2 cellular contexts compared by ENCODE assay signal in the genomic region with DNA sequence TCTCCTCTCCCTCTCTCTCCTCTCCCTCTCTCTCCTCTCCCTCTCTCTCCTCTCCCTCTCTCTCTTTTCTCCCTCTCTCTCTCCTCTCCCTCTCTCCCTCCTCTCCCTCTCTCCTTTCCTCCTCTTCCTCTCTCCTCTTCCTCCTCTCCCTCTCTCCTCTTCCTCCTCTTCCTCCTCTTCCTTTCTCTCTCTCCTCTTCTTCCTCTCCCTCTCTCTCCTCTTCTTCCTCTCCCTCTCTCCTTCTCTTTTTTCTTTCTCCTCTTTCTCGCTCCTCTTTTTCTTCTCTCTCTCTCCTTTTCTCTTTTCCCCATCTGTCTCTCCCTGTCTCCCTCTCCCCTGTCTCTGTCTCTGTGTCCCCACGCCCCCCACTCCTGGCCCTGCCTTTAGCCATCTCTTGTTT.
TF ChIP-seq lines count a peak whose summit lies in the region.

No MANE protein-coding gene starts in this region.

TF ChIP-seq in GM23338, 12 proteins besides CTCF, POLR2A, EP300 and RAD21 (continued from another document):
- TF ChIP-seq REST (IDR thresholded peaks at IDR 0.05; ENCODE audit: unreplicated experiment) (no peak), POLR2AphosphoS5 (IDR thresholded peaks at IDR 0.05; ENCODE audit: low read depth) (no peak), EZH2phosphoT487 (IDR thresholded peaks at IDR 0.05; ENCODE audit: unreplicated experiment) (no peak), CREB1 (CRISPR knock-in tag; IDR thresholded peaks at IDR 0.05; ENCODE audit: low read depth) (no peak)

TF ChIP-seq in H1, 55 proteins besides CTCF, POLR2A, EP300 and RAD21 (continued from another document):
- TF ChIP-seq GTF2F1 (IDR thresholded peaks at IDR 0.05; ENCODE audit: borderline replicate concordance, low read depth, low read length) (no peak), CBX8 (IDR thresholded peaks at IDR 0.05; ENCODE audit: borderline replicate concordance, low read depth, low read length) (no peak), TAF7 (optimal IDR thresholded peaks at IDR 0.05; ENCODE audit: borderline replicate concordance, low read depth, low read length) (no peak), CEBPB (IDR thresholded peaks at IDR 0.05; ENCODE audit: low read depth, low read length) (no peak), TEAD4 (IDR thresholded peaks at IDR 0.05; ENCODE audit: low read depth, low read length) (no peak)
- TF ChIP-seq, protein P1, sequence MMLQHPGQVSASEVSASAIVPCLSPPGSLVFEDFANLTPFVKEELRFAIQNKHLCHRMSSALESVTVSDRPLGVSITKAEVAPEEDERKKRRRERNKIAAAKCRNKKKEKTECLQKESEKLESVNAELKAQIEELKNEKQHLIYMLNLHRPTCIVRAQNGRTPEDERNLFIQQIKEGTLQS (IDR thresholded peaks at IDR 0.05; ENCODE audit: insufficient read depth, low read depth, low read length): no peak
